In the genomic region with DNA sequence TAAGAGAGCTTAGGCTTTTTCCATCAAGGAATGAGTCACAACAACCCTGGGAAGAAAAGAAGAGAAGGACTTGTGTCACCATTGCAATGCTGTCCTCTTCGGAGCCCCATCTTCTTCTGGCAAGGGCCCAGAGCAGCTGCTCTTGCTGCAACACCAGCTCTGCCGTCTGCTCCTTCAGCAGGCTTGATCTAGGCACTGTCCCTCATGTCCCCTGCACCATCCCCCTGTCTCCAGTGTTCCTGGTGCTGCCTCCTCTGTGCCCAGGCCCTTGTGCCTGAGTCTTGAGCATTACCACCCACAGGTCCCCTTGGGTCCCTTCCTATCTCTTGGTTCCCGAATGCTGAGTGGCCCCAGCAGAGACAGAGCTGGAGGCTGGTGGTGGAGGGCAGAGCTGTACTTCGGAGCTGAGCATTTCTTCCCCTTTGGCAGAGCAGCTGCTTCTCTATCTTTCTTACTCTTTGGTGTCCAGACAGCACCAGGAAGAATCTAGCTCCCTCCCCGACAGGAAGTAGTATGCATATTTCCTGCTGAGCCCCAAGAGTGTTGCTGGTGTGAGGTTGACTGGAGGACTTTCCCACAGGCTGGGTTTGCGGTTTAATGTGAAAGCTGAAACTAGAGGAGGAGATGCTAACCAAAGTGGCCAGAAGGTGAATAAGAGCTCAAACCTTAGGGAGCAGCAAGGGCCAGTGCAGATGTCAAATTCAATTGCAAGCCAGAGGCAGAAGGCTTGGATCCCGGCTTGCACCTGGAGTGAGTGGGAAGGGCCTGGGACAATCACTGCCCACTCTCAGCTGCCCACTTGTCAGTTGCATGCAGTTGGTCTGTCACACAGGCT, we compare ENCODE assay signal across 8 cellular contexts. TPM values are rescaled to one million over a fixed set of nuclear protein-coding genes. Genes with fewer than 3 reads are reported as not detected.
DNase-seq lines count a peak whose midpoint lies in the region; ATAC-seq and TF ChIP-seq lines count a peak whose summit lies in the region.

No MANE protein-coding gene starts in this region.

- intact Hi-C loops in left colon (cut with DNase I, micrococcal nuclease) = no loop called here

- ATAC-seq in GM19035 (IDR thresholded peaks at IDR 0.05; ENCODE audit: unreplicated experiment) = peak; percentile 86
- peak; percentile 72 for ATAC-seq in HG03103 (IDR thresholded peaks at IDR 0.05; ENCODE audit: low read depth, unreplicated experiment)
- peak; percentile 25 for ATAC-seq in left colon

- peaks cover 5% of the 10 kb centered on the region for H3K27me3 Mint-ChIP-seq in activated naive CD8-positive, alpha-beta T cell treated with anti-CD3 and anti-CD28 coated beads for 36 hours

- DNase-seq in AG10803 (ENCODE audit: low read depth) (peak; percentile 59), SK-N-DZ (ENCODE audit: low spot score) (peak; percentile 43), left colon (peak in 1 of 2 donors; percentile 25), AG08396 (ENCODE audit: low spot score) (no peak)
- DNase-seq in activated naive CD8-positive, alpha-beta T cell treated with anti-CD3 and anti-CD28 coated beads for 36 hours = peak; percentile 79
- DNase-seq in stimulated activated CD8-positive, alpha-beta memory T cell treated with anti-CD3 and anti-CD28 coated beads, Interleukin-7, amount 100 ng/mL, for 1 hour (ENCODE audit: low read depth in 2 of 2) = peak; percentile 4 to 20

- peaks cover 25% of the 10 kb centered on the region for H3K4me1 Mint-ChIP-seq in activated naive CD8-positive, alpha-beta T cell treated with anti-CD3 and anti-CD28 coated beads for 36 hours

- H3K27ac Mint-ChIP-seq in activated naive CD8-positive, alpha-beta T cell treated with anti-CD3 and anti-CD28 coated beads for 36 hours = peak overlapping the region; percentile 93

- no peak for TF ChIP-seq CTCF in AG10803 (conservative IDR thresholded peaks at IDR 0.05; ENCODE audit: low read length)

- no peak overlapping the region for H3K4me3 ChIP-seq in AG10803 (ENCODE audit: low read length)

- H3K9me3 Mint-ChIP-seq in activated naive CD8-positive, alpha-beta T cell treated with anti-CD3 and anti-CD28 coated beads for 36 hours = no peaks in the 10 kb centered on the region

- peak overlapping the region; percentile 74 for H3K4me3 Mint-ChIP-seq in activated naive CD8-positive, alpha-beta T cell treated with anti-CD3 and anti-CD28 coated beads for 36 hours

- peaks cover 2% of the 10 kb centered on the region for H3K36me3 Mint-ChIP-seq in activated naive CD8-positive, alpha-beta T cell treated with anti-CD3 and anti-CD28 coated beads for 36 hours

RNA-seq across cellular contexts. Expression of a gene that starts 27.8 kb away (rescaled TPM):
- 86.8 and 89.8 TPM in 2 replicates for polyA plus RNA-seq in SK-N-DZ (2014; cell fraction: cytosol; rRNA removed)
- 122 and 157 TPM in 2 replicates for polyA plus RNA-seq in SK-N-DZ (2014; cell fraction: nucleus; rRNA removed)
- total RNA-seq in activated naive CD8-positive, alpha-beta T cell treated with anti-CD3 and anti-CD28 coated beads for 36 hours = 10 to 100 TPM; 46.8 to 47.5 TPM
- 10 to 100 TPM; 16.1 to 23.9 TPM for total RNA-seq in left colon

Comparison
In these comparisons a context has a peak if more than half of its experiments do, and no peak if none do; other contexts are left out.
1. ATAC-seq: peak in every context shown above with its lines; median percentile 86 in GM19035; 72 in HG03103; 25 in left colon.